ENCODE assay signal across 10 cellular contexts in genomic region chr4:16914208-16914607, GRCh38. TPM values are rescaled to one million over a fixed set of nuclear protein-coding genes. Genes with fewer than 3 reads are reported as not detected.
DNase-seq lines count a peak whose midpoint lies in the region; ATAC-seq and TF ChIP-seq lines count a peak whose summit lies in the region.
"Had no signal": no experiment of that assay in that cellular context is flagged by ENCODE, and none has a peak within 500 bp of the region (broad histone marks: within the 10 kb centered on the region; RNA-seq: fewer than 3 reads in every experiment).

No MANE protein-coding gene starts in this region.

- peak in 1 of 4 donors; percentile 16 for ATAC-seq in right lobe of liver
- ATAC-seq in GM21447 (IDR thresholded peaks at IDR 0.05; ENCODE audit: unreplicated experiment): no peak
- no peak for ATAC-seq in stimulated activated naive CD8-positive, alpha-beta T cell treated with anti-CD3 and anti-CD28 coated beads, Interleukin-15, Interleukin-2, amounts not matched to agents 100 U/mL and 50 U/mL, for 24 hours
- no peak for ATAC-seq in GM19395 (IDR thresholded peaks at IDR 0.05; ENCODE audit: unreplicated experiment)

- no peak overlapping the region for H3K4me2 ChIP-seq in MM.1S (ENCODE audit: low read depth, low read length)

- H4K20me1 ChIP-seq in MM.1S (ENCODE audit: insufficient read depth, low read length): no peaks in the 10 kb centered on the region

- H3K79me2 ChIP-seq in MM.1S (ENCODE audit: low read length): no peaks in the 10 kb centered on the region

- WGBS in right lobe of liver (ENCODE audit: insufficient coverage, low coverage, low lambda C conversion rate, missing lambda C conversion rate): 40% methylated on average over 1 of the region's 1 CpG

- H3K27me3 ChIP-seq in BJ (ENCODE audit: control insufficient read depth, insufficient read depth, low read length) (no peaks in the 10 kb centered on the region), MM.1S (replicated peaks; ENCODE audit: insufficient read depth, low read length) (no peaks in the 10 kb centered on the region), right lobe of liver (no peaks in the 10 kb centered on the region)

- CTCF ChIA-PET in BJ (lab: Yijun Ruan, JAX): interaction anchor here (0.7 to 2.9 kb wide), 8 partner anchors 16 to 484 kb away, joined by 3 to 14 read pairs (median 3); partner anchors contain the start of gene LDB2

- H3K9me2 ChIP-seq in MM.1S (replicated peaks; ENCODE audit: insufficient read depth, low read length): no peaks in the 10 kb centered on the region

- TF ChIP-seq POLR2A in right lobe of liver (IDR thresholded peaks at IDR 0.05): no peak

- intact Hi-C loops in right lobe of liver (cut with DNase I): loop anchor here in 1 of 2 donors (10.0 kb wide), 1 partner anchor 119 kb away; no protein-coding TSS in a partner anchor

- POLR2A ChIA-PET in BJ (lab: Charles Lee): no interaction called here

- TF ChIP-seq CTCF in BJ (IDR thresholded peaks at IDR 0.05; ENCODE audit: insufficient read depth, low read depth, low read length) (peak; percentile 59), MM.1S (IDR thresholded peaks at IDR 0.05; ENCODE audit: low read length) (0 out of 2 replicates have a peak, but pooled peaks have one; percentile 3), right lobe of liver (IDR thresholded peaks at IDR 0.05) (peak in 3 of 4 donors; percentile 22 to 36 (median 24))

- H3K9me3 ChIP-seq in MM.1S (replicated peaks; ENCODE audit: insufficient read depth, low read length): no peaks in the 10 kb centered on the region
- H3K9me3 ChIP-seq in right lobe of liver: no peaks in the 10 kb centered on the region

- H3K36me3 ChIP-seq in BJ (ENCODE audit: control insufficient read depth, insufficient read depth, low read length) (no peaks in the 10 kb centered on the region), MM.1S (replicated peaks; ENCODE audit: insufficient read depth, low read length) (no peaks in the 10 kb centered on the region), right lobe of liver (no peaks in the 10 kb centered on the region)

- H3K4me1 ChIP-seq in MM.1S (ENCODE audit: low read length) (no peaks in the 10 kb centered on the region), right lobe of liver (no peaks in the 10 kb centered on the region)

- no peaks in the 10 kb centered on the region for H3F3A ChIP-seq in MM.1S (ENCODE audit: insufficient read depth, low read length)

- no peak for DNase-seq in BJ (ENCODE audit: low read depth)
- DNase-seq in MM.1S: peak; percentile 7
- DNase-seq in dermis microvascular lymphatic vessel endothelial cell (ENCODE audit: low read depth in 2 of 2): peak; percentile 56 to 58
- DNase-seq in right lobe of liver: no peak
- DNase-seq in stimulated activated naive CD8-positive, alpha-beta T cell treated with anti-CD3 and anti-CD28 coated beads, Interleukin-15, Interleukin-2, amounts not matched to agents 100 U/mL and 50 U/mL, for 24 hours: no peak
- no peak for DNase-seq in AG08396 (ENCODE audit: low spot score)
- DNase-seq: NCI-H1694 treated with DMSO at 0.1 percent for 48 hours had no signal

- H3K9ac ChIP-seq in MM.1S (ENCODE audit: low read length): no peak overlapping the region

- no peak overlapping the region for H3K4me3 ChIP-seq in BJ (ENCODE audit: low read depth, low read length)
- H3K4me3 ChIP-seq in MM.1S (ENCODE audit: low read length): no peak overlapping the region
- no peak overlapping the region for H3K4me3 ChIP-seq in right lobe of liver
- H3K4me3 ChIP-seq: SK-N-MC had no signal

- no peak overlapping the region for H2AFZ ChIP-seq in MM.1S (ENCODE audit: low read length)

- H3K27ac ChIP-seq in MM.1S (ENCODE audit: low read length) (no peak overlapping the region), right lobe of liver (no peak overlapping the region)
- H3K27ac ChIP-seq: SK-N-MC had no signal

RNA-seq across cellular contexts. Expression of gene LDB2, which starts 15.8 kb away (rescaled TPM):
- 79.7 and 97.9 TPM in 2 replicates for polyA plus RNA-seq in BJ (2011; rRNA removed)
- polyA minus RNA-seq in BJ (2011; rRNA and poly(A)+ RNA removed): 112 and 149 TPM in 2 replicates
- total RNA-seq in dermis microvascular lymphatic vessel endothelial cell (360 and 479 TPM in 2 replicates), right lobe of liver (10 to 100 TPM; 11.4 to 26.6 (median 17.3) TPM)

Comparison
In these comparisons a context has a peak if more than half of its experiments do, and no peak if none do; other contexts are left out.
1. DNase-seq: peak in MM.1S (single experiment) and dermis microvascular lymphatic vessel endothelial cell (2 of 2); none in BJ (single experiment), right lobe of liver (0 of 3), stimulated activated naive CD8-positive, alpha-beta T cell treated with anti-CD3 and anti-CD28 coated beads, Interleukin-15, Interleukin-2, amounts not matched to agents 100 U/mL and 50 U/mL, for 24 hours (single experiment) and AG08396 (single experiment).
2. CTCF ChIP-seq: peak in every context shown above with its lines; median percentile 59 in BJ; 24 in right lobe of liver; 3 in MM.1S.
3. RNA of gene LDB2, which starts 15.8 kb away (total RNA-seq): 360 to 479 TPM in dermis microvascular lymphatic vessel endothelial cell; 11.4 to 26.6 TPM in right lobe of liver; every median in the first group is over 10 times any median in the second.